In genomic region chr5:93637697-93638096, GRCh38 we compare ENCODE assay signal across 23 cellular contexts. TPM values are rescaled to one million over a fixed set of nuclear protein-coding genes. Genes with fewer than 3 reads are reported as not detected.
DNase-seq lines count a peak whose midpoint lies in the region; ATAC-seq, FAIRE-seq and TF ChIP-seq lines count a peak whose summit lies in the region.
"Had no signal": no experiment of that assay in that cellular context is flagged by ENCODE, and none has a peak within 500 bp of the region (broad histone marks: within the 10 kb centered on the region; RNA-seq: fewer than 3 reads in every experiment).

No MANE protein-coding gene starts in this region.

- H3F3A ChIP-seq in GM23338 (replicated peaks; ENCODE audit: low read depth), result no peaks in the 10 kb centered on the region

- H3K4me3 ChIP-seq in Caco-2 (ENCODE audit: low read depth, low read length) (no peak overlapping the region), GM23338 (no peak overlapping the region), liver (ENCODE audit: low read depth in 1 of 3, low read length in 3 of 3) (no peak overlapping the region)
- H3K4me3 ChIP-seq: A549; BLaER1 treated with 17β-estradiol and CSF1 and Interleukin-3, amounts not matched to agents 10 nM and 100 nM had no signal

- no peak overlapping the region for H3K4me2 ChIP-seq in GM23338
- H3K4me2 ChIP-seq: A549; BLaER1 treated with 17β-estradiol and CSF1 and Interleukin-3, amounts not matched to agents 10 nM and 100 nM had no signal

- CTCF ChIA-PET in Caco-2 (lab: Charles Lee), result no interaction called here
- CTCF ChIA-PET in WTC11 (lab: Charles Lee), result no interaction called here

- H3K36me3 ChIP-seq in Caco-2 (ENCODE audit: control insufficient read depth, insufficient read depth, low read length) (no peaks in the 10 kb centered on the region), GM23338 (ENCODE audit: insufficient read depth) (no peaks in the 10 kb centered on the region), liver (ENCODE audit: control insufficient read depth in 4 of 4, insufficient read depth in 3 of 4, low read depth in 1 of 4, low read length in 3 of 4) (no peaks in the 10 kb centered on the region)
- H3K36me3 ChIP-seq: BE2C; BLaER1 treated with 17β-estradiol and CSF1 and Interleukin-3, amounts not matched to agents 10 nM and 100 nM had no signal

- H3K9me3 ChIP-seq in Caco-2 (no peaks in the 10 kb centered on the region; the same call in 1 of the 2 replicates), liver (ENCODE audit: control insufficient read depth in 4 of 4, low read length in 3 of 4) (no peaks in the 10 kb centered on the region)
- H3K9me3 ChIP-seq: A549; BE2C; BLaER1 treated with 17β-estradiol and CSF1 and Interleukin-3, amounts not matched to agents 10 nM and 100 nM had no signal

- H3K27me3 Mint-ChIP-seq in Caco-2 (ENCODE audit: insufficient read depth, unreplicated experiment) (no peaks in the 10 kb centered on the region), GM23338 (ENCODE audit: insufficient read depth, low read depth, poor library complexity) (no peaks in the 10 kb centered on the region), WTC11 (ENCODE audit: low read depth) (no peaks in the 10 kb centered on the region)
- H3K27me3 Mint-ChIP-seq: CD4-positive, alpha-beta T cell; CD8-positive, alpha-beta memory T cell had no signal

- peak overlapping the region; percentile 78; the same call in 1 of the 2 replicates for H2AFZ ChIP-seq in GM23338

- H3K9me3 Mint-ChIP-seq in Caco-2 (ENCODE audit: unreplicated experiment), result no peaks in the 10 kb centered on the region
- H3K9me3 Mint-ChIP-seq in GM23338, result no peaks in the 10 kb centered on the region; the same call in 2 of the 3 replicates
- no peaks in the 10 kb centered on the region for H3K9me3 Mint-ChIP-seq in WTC11
- no peaks in the 10 kb centered on the region for H3K9me3 Mint-ChIP-seq in activated naive CD4-positive, alpha-beta T cell treated with anti-CD3 and anti-CD28 coated beads, Interleukin-2, amount 50 U/mL, for 72 hours
- H3K9me3 Mint-ChIP-seq: CD4-positive, alpha-beta T cell; CD8-positive, alpha-beta memory T cell had no signal

- no peak for TF ChIP-seq RAD21 in liver (IDR thresholded peaks at IDR 0.05)

- no peaks in the 10 kb centered on the region for H3K36me3 Mint-ChIP-seq in Caco-2 (ENCODE audit: insufficient read depth, unreplicated experiment)
- H3K36me3 Mint-ChIP-seq in GM23338 (ENCODE audit: low read depth), result no peaks in the 10 kb centered on the region
- H3K36me3 Mint-ChIP-seq in WTC11, result no peaks in the 10 kb centered on the region
- no peaks in the 10 kb centered on the region for H3K36me3 Mint-ChIP-seq in activated naive CD4-positive, alpha-beta T cell treated with anti-CD3 and anti-CD28 coated beads, Interleukin-2, amount 50 U/mL, for 72 hours

- no peak overlapping the region for H3K27ac ChIP-seq in GM23338 (ENCODE audit: low read depth)
- H3K27ac ChIP-seq in liver (ENCODE audit: low read depth in 1 of 2, low read length in 2 of 2), result no peak overlapping the region
- H3K27ac ChIP-seq: A549; BLaER1 treated with 17β-estradiol and CSF1 and Interleukin-3, amounts not matched to agents 10 nM and 100 nM had no signal

- H4K20me1 ChIP-seq in GM23338 (replicated peaks; ENCODE audit: insufficient read depth), result no peaks in the 10 kb centered on the region
- H4K20me1 ChIP-seq: BLaER1 treated with 17β-estradiol and CSF1 and Interleukin-3, amounts not matched to agents 10 nM and 100 nM had no signal

- ATAC-seq in GM23338, result no peak
- ATAC-seq in WTC11, result no peak
- ATAC-seq in activated naive CD4-positive, alpha-beta T cell treated with anti-CD3 and anti-CD28 coated beads, Interleukin-2, amount 50 U/mL, for 72 hours, result no peak
- no peak for ATAC-seq in HG03025 (IDR thresholded peaks at IDR 0.05; ENCODE audit: low FRiP score, unreplicated experiment)
- ATAC-seq: A549 had no signal

- peaks cover 10% of the 10 kb centered on the region; the same call in 1 of the 2 replicates for H3K4me1 ChIP-seq in Caco-2
- no peaks in the 10 kb centered on the region for H3K4me1 ChIP-seq in GM23338 (ENCODE audit: insufficient read depth)
- no peaks in the 10 kb centered on the region for H3K4me1 ChIP-seq in liver (ENCODE audit: control insufficient read depth in 4 of 4, insufficient read depth in 4 of 4, low read length in 3 of 4)
- H3K4me1 ChIP-seq: A549, BE2C had no signal

- H3K9ac ChIP-seq in liver (ENCODE audit: low read depth in 1 of 2, low read length in 2 of 2), result no peak overlapping the region
- H3K9ac ChIP-seq: BLaER1 treated with 17β-estradiol and CSF1 and Interleukin-3, amounts not matched to agents 10 nM and 100 nM had no signal

- WGBS in liver, result 59% methylated on average over 2 of the region's 2 CpGs

- H3K27me3 ChIP-seq in Caco-2 (replicated peaks; ENCODE audit: control insufficient read depth, insufficient read depth, low read length) (no peaks in the 10 kb centered on the region), GM23338 (ENCODE audit: insufficient read depth) (no peaks in the 10 kb centered on the region), liver (ENCODE audit: control insufficient read depth in 4 of 4, insufficient read depth in 4 of 4, low read length in 3 of 4) (no peaks in the 10 kb centered on the region)
- H3K27me3 ChIP-seq: BE2C; BLaER1 treated with 17β-estradiol and CSF1 and Interleukin-3, amounts not matched to agents 10 nM and 100 nM had no signal

- H3K4me1 Mint-ChIP-seq in Caco-2 (ENCODE audit: low read depth, unreplicated experiment) (peaks cover 11% of the 10 kb centered on the region), GM23338 (no peaks in the 10 kb centered on the region), WTC11 (no peaks in the 10 kb centered on the region)

- no peak for FAIRE-seq in GM19239 (lab: Jason Lieb, UNC)
- FAIRE-seq: A549, G401.6, GM12892, H1 had no signal

- no TSS peak for BruUV-seq in Caco-2 (replicated peaks; lab: Mats Ljungman, UMichigan)

- intact Hi-C loops in Caco-2 (cut with micrococcal nuclease; ENCODE audit: unreplicated experiment), result loop anchor here (1.0 kb wide), 1 partner anchor 16 kb away; no protein-coding TSS in a partner anchor

- H3K27ac Mint-ChIP-seq in Caco-2 (ENCODE audit: unreplicated experiment) (no peak overlapping the region), GM23338 (no peak overlapping the region), WTC11 (no peak overlapping the region)
- no peak overlapping the region for H3K27ac Mint-ChIP-seq in activated naive CD4-positive, alpha-beta T cell treated with anti-CD3 and anti-CD28 coated beads, Interleukin-2, amount 50 U/mL, for 72 hours
- H3K27ac Mint-ChIP-seq: CD4-positive, alpha-beta T cell; CD8-positive, alpha-beta memory T cell had no signal

- TF ChIP-seq CTCF in Caco-2 (IDR thresholded peaks at IDR 0.05; ENCODE audit: insufficient read depth in 1 of 2, low read depth in 1 of 2, low read length in 1 of 2, severe bottlenecking in 1 of 2, unreplicated experiment in 1 of 2) (no peak), GM23338 (conservative IDR thresholded peaks at IDR 0.05; ENCODE audit: low read depth in 2 of 2) (no peak), WTC11 (IDR thresholded peaks at IDR 0.05) (no peak), liver (IDR thresholded peaks at IDR 0.05; ENCODE audit: low read depth, low read length, missing input control) (no peak)

- no peak overlapping the region for H3K4me3 Mint-ChIP-seq in Caco-2 (ENCODE audit: unreplicated experiment)
- no peak overlapping the region for H3K4me3 Mint-ChIP-seq in GM23338
- no peak overlapping the region for H3K4me3 Mint-ChIP-seq in WTC11
- H3K4me3 Mint-ChIP-seq: CD14-positive monocyte; CD4-positive, alpha-beta T cell; CD8-positive, alpha-beta memory T cell had no signal

- DNase-seq in Caco-2, result peak; percentile 28 to 41
- DNase-seq in GM23338 (ENCODE audit: low spot score), result no peak
- no peak for DNase-seq in WTC11 (ENCODE audit: low spot score)
- DNase-seq in activated naive CD4-positive, alpha-beta T cell treated with anti-CD3 and anti-CD28 coated beads, Interleukin-2, amount 50 U/mL, for 72 hours (ENCODE audit: low spot score in 2 of 2), result no peak
- no peak for DNase-seq in GM19239 (ENCODE audit: insufficient read length, low spot score)
- DNase-seq: 8988T; ACHN; AML-193; BE2C; CD4-positive, alpha-beta T cell; CD8-positive, alpha-beta memory T cell; DMS153; DND-41; H7; HCEC 1CT had no signal

- no peaks in the 10 kb centered on the region for H3K9me2 ChIP-seq in GM23338 (ENCODE audit: insufficient read depth)

- no peaks in the 10 kb centered on the region for H3K79me2 ChIP-seq in GM23338 (replicated peaks; ENCODE audit: insufficient read depth)

- POLR2A ChIA-PET in Caco-2 (lab: Charles Lee) (no interaction called here), WTC11 (lab: Charles Lee) (interaction anchor here (0.6 kb wide), 1 partner anchor 134 kb away, joined by 3 read pairs; no protein-coding TSS in a partner anchor)

TF ChIP-seq in GM23338, 12 proteins besides CTCF, POLR2A, EP300 and RAD21 (continues in another document):
- TF ChIP-seq NANOG (IDR thresholded peaks at IDR 0.05; ENCODE audit: borderline replicate concordance) (no peak), STAT1 (IDR thresholded peaks at IDR 0.05; ENCODE audit: unreplicated experiment) (no peak), EZH2phosphoT487 (IDR thresholded peaks at IDR 0.05; ENCODE audit: unreplicated experiment) (no peak)

TF ChIP-seq in WTC11, 78 proteins besides CTCF, POLR2A, EP300 and RAD21 (continues in another document):
- TF ChIP-seq GABPB1 (CRISPR knock-in tag; IDR thresholded peaks at IDR 0.05) (peak; percentile 40; the same call in 1 of the 2 replicates), ZBTB21 (CRISPR knock-in tag; IDR thresholded peaks at IDR 0.05; ENCODE audit: borderline replicate concordance) (no peak)

TF ChIP-seq in liver, 16 proteins besides CTCF, POLR2A, EP300 and RAD21 (continues in another document):
- TF ChIP-seq HNF4G (IDR thresholded peaks at IDR 0.05), result peak; percentile 53

RNA-seq across cellular contexts. Expression of gene NR2F1, which starts 54.7 kb away (rescaled TPM):
- total RNA-seq in Caco-2 (2022), result 0.70 and 1.2 TPM in 2 replicates
- total RNA-seq in GM23338 (2014; rRNA removed; shearing (Covaris generic)), result not detected in 2 replicates
- not detected in 2 replicates for polyA plus RNA-seq in GM23338 (2016; fragmentation: Nextera tagmentation; extraction: Ambion mirVana)
- 0.18 to 0.34 TPM (median 0.31 TPM) in 3 replicates for total RNA-seq in WTC11 (2021)
- total RNA-seq in liver, result 10 to 100 TPM; 10.3 to 10.9 TPM
- 10 to 100 TPM in 1 of 2 donors, 1 to 10 TPM in 1; 3.9 to 13.0 TPM for polyA plus RNA-seq in liver
- total RNA-seq in activated naive CD4-positive, alpha-beta T cell treated with anti-CD3 and anti-CD28 coated beads, Interleukin-2, amount 50 U/mL, for 72 hours, result not detected
- total RNA-seq: CD4-positive, alpha-beta T cell; CD8-positive, alpha-beta memory T cell; H1; H7 had no signal
- polyA plus RNA-seq: CD14-positive monocyte; CD8-positive, alpha-beta memory T cell; H1 had no signal

RNA-seq across cellular contexts. Expression of gene NR2F1-AS1, which starts 56.7 kb away (rescaled TPM):
- 0.32 TPM in 1 of 2 replicates, not detected in the other for total RNA-seq in Caco-2 (2022)
- 0.59 and 3.0 TPM in 2 replicates for total RNA-seq in GM23338 (2014; rRNA removed; shearing (Covaris generic))
- polyA plus RNA-seq in GM23338 (2016; fragmentation: Nextera tagmentation; extraction: Ambion mirVana), result 4.5 and 9.2 TPM in 2 replicates
- 0.76 to 1.7 TPM (median 1.5 TPM) in 3 replicates for total RNA-seq in WTC11 (2021)
- 1 to 10 TPM; 2.3 to 4.0 TPM for total RNA-seq in liver
- polyA plus RNA-seq in liver, result 1 to 10 TPM; 2.0 TPM
- not detected for total RNA-seq in activated naive CD4-positive, alpha-beta T cell treated with anti-CD3 and anti-CD28 coated beads, Interleukin-2, amount 50 U/mL, for 72 hours
- total RNA-seq: CD4-positive, alpha-beta T cell; CD8-positive, alpha-beta memory T cell had no signal
- polyA plus RNA-seq: CD14-positive monocyte; CD8-positive, alpha-beta memory T cell had no signal

Comparison
In these comparisons a context has a peak if more than half of its experiments do, and no peak if none do; other contexts are left out.
1. DNase-seq: peak in Caco-2 (2 of 2); none in GM23338 (single experiment), WTC11 (single experiment), activated naive CD4-positive, alpha-beta T cell treated with anti-CD3 and anti-CD28 coated beads, Interleukin-2, amount 50 U/mL, for 72 hours (0 of 2) and GM19239 (single experiment).